In the genomic region with DNA sequence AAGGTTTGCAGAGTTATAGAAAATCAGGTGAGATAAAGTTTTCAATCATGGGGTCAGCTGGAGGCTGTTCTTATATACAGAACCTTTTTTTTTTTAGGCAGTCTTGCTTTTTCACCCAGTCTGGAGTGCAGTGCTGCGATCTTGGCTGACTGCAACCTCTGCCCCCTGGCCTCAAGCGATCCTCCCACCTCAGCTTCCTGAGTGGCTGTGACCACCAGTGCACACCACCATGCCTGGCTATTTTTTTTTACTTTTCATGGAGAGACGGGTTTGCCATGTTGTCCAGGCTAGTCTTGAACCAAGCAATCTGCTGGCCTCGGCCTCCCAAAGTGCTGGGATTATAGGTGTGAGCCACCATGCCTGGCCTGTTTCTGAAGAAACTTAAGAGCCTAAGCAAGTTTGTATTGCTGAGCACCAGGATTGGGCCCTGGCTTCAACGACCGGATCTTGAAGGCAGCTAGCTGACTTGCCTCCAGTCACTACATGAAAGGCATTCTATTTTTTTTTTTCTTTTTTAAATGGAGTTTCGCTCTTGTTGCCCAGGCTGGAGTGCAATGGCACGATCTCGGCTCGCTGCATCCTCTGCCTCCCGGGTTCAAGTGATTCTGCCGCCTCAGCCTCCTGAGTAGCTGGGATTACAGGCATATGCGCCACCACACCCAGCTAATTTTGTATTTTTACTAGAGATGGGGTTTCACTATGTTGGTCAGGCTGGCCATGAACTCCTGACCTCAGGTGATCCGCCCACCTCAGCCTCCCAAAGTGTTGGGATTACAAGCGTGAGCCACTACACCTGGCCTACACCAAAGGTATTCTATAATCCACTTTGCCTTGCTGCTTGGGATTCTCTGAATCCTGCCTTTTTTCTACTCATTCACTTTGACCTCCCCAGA, we compare ENCODE assay signal across 1 cellular context.
A peak's percentile ranks its signal among the peaks of the same experiment; 100 is the strongest.
TF ChIP-seq lines count a peak whose summit lies in the region.

No MANE protein-coding gene starts in this region.

TF ChIP-seq in K562, 482 proteins besides CTCF, POLR2A, EP300 and RAD21:
- TF ChIP-seq THRB (CRISPR knock-in tag; conservative IDR thresholded peaks at IDR 0.05) (peak; percentile 27; the same call in 1 of the 2 replicates), POLR2G (IDR thresholded peaks at IDR 0.05; ENCODE audit: low read depth, low read length) (peak; percentile 63), ZFP36 (IDR thresholded peaks at IDR 0.05; ENCODE audit: low read depth, low read length, partially characterized antibody) (no peak), POLR2B (IDR thresholded peaks at IDR 0.05; ENCODE audit: low read depth, partially characterized antibody) (peak; percentile 22), RBFOX2 (IDR thresholded peaks at IDR 0.05; ENCODE audit: low read depth, low read length) (peak; percentile 35), POLR2AphosphoS2 (IDR thresholded peaks at IDR 0.05; ENCODE audit: low read length) (peak; percentile 72; the same call in 1 of the 2 replicates)
- TF ChIP-seq, protein P1, sequence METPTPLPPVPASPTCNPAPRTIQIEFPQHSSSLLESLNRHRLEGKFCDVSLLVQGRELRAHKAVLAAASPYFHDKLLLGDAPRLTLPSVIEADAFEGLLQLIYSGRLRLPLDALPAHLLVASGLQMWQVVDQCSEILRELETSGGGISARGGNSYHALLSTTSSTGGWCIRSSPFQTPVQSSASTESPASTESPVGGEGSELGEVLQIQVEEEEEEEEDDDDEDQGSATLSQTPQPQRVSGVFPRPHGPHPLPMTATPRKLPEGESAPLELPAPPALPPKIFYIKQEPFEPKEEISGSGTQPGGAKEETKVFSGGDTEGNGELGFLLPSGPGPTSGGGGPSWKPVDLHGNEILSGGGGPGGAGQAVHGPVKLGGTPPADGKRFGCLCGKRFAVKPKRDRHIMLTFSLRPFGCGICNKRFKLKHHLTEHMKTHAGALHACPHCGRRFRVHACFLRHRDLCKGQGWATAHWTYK (CRISPR knock-in tag; IDR thresholded peaks at IDR 0.05), result no peak
- TF ChIP-seq, protein P2, sequence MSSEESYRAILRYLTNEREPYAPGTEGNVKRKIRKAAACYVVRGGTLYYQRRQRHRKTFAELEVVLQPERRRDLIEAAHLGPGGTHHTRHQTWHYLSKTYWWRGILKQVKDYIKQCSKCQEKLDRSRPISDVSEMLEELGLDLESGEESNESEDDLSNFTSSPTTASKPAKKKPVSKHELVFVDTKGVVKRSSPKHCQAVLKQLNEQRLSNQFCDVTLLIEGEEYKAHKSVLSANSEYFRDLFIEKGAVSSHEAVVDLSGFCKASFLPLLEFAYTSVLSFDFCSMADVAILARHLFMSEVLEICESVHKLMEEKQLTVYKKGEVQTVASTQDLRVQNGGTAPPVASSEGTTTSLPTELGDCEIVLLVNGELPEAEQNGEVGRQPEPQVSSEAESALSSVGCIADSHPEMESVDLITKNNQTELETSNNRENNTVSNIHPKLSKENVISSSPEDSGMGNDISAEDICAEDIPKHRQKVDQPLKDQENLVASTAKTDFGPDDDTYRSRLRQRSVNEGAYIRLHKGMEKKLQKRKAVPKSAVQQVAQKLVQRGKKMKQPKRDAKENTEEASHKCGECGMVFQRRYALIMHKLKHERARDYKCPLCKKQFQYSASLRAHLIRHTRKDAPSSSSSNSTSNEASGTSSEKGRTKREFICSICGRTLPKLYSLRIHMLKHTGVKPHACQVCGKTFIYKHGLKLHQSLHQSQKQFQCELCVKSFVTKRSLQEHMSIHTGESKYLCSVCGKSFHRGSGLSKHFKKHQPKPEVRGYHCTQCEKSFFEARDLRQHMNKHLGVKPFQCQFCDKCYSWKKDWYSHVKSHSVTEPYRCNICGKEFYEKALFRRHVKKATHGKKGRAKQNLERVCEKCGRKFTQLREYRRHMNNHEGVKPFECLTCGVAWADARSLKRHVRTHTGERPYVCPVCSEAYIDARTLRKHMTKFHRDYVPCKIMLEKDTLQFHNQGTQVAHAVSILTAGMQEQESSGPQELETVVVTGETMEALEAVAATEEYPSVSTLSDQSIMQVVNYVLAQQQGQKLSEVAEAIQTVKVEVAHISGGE (CRISPR knock-in tag; IDR thresholded peaks at IDR 0.05), result peak in 1 of 3 experiments; percentile 56; a peak in 1 of 6 replicates
